Comparison of ENCODE assay signal across 10 cellular contexts in genomic region chr9:35687972-35688557, GRCh38. TPM values are rescaled to one million over a fixed set of nuclear protein-coding genes. Genes with fewer than 3 reads are reported as not detected.
DNase-seq lines count a peak whose midpoint lies in the region; ATAC-seq, FAIRE-seq and TF ChIP-seq lines count a peak whose summit lies in the region.
"Had no signal": no experiment of that assay in that cellular context is flagged by ENCODE, and none has a peak within 500 bp of the region (broad histone marks: within the 10 kb centered on the region; RNA-seq: fewer than 3 reads in every experiment).

No MANE protein-coding gene starts in this region.

- no peak for DNase-seq in chondrocyte (ENCODE audit: low spot score)
- DNase-seq in left lung, result no peak
- no peak for DNase-seq in EL
- DNase-seq in C1 segment of cervical spinal cord (lab: John Stamatoyannopoulos, UW), result no peak
- DNase-seq in urothelium cell line (ENCODE audit: low spot score), result no peak
- DNase-seq: activated CD4-positive, CD25-positive, alpha-beta regulatory T cell treated with anti-CD3 and anti-CD28 coated beads, Interleukin-2, amount 50 U/mL, for 72 hours; amniotic stem cell had no signal

- no peak for FAIRE-seq in urothelium cell line (lab: Jason Lieb, UNC)

- WGBS in HUES64, result 95% methylated on average over 2 of the region's 2 CpGs

- no peaks in the 10 kb centered on the region for H3K27me3 Mint-ChIP-seq in chondrocyte (ENCODE audit: low read depth)

- intact Hi-C loops in left lung (cut with DNase I), result no loop called here

- H3K9ac ChIP-seq in HUES64 (ENCODE audit: low read depth, low read length) (peak overlapping the region; percentile 85; the same call in 1 of the 2 replicates), subcutaneous abdominal adipose tissue (ENCODE audit: low read length in 5 of 5) (peak overlapping the region in 1 of 5 donors; percentile 37)

- peak overlapping the region; percentile 94 for H3K27ac Mint-ChIP-seq in chondrocyte (ENCODE audit: unreplicated experiment)

- no peak for ATAC-seq in left lung
- no peak for ATAC-seq in HG03108 (IDR thresholded peaks at IDR 0.05; ENCODE audit: unreplicated experiment)

- peaks cover 71% of the 10 kb centered on the region for H3K4me1 Mint-ChIP-seq in chondrocyte (ENCODE audit: low read depth)

- H3K36me3 ChIP-seq in HUES64 (ENCODE audit: insufficient read depth, low read length) (peaks cover 49% of the 10 kb centered on the region), left lung (peaks cover 0 to 17% of the 10 kb centered on the region in 2 donors), subcutaneous abdominal adipose tissue (ENCODE audit: control insufficient read depth in 5 of 5, insufficient read depth in 5 of 5, low read length in 5 of 5) (peaks cover 0 to 30% (median 18%) of the 10 kb centered on the region in 5 donors)

- TF ChIP-seq CTCF in chondrocyte (IDR thresholded peaks at IDR 0.05), result no peak
- no peak for TF ChIP-seq CTCF in left lung (IDR thresholded peaks at IDR 0.05)

- no peaks in the 10 kb centered on the region for H3K9me3 Mint-ChIP-seq in chondrocyte (ENCODE audit: low read depth)

- H3K27ac ChIP-seq in HUES64 (ENCODE audit: low read depth, low read length) (no peak overlapping the region), left lung (peak overlapping the region in 1 of 2 donors; percentile 7), subcutaneous abdominal adipose tissue (ENCODE audit: low read depth, low read length) (peak overlapping the region; percentile 48)

- H3K27me3 ChIP-seq in HUES64 (ENCODE audit: insufficient read depth, low read length), result no peaks in the 10 kb centered on the region
- peaks cover 0 to 9% of the 10 kb centered on the region in 2 donors for H3K27me3 ChIP-seq in left lung
- no peaks in the 10 kb centered on the region for H3K27me3 ChIP-seq in subcutaneous abdominal adipose tissue (ENCODE audit: control insufficient read depth in 5 of 5, insufficient read depth in 4 of 5, low read length in 5 of 5)

- peak overlapping the region; percentile 99 for H3K4me3 Mint-ChIP-seq in chondrocyte (ENCODE audit: unreplicated experiment)

- H3K9me3 ChIP-seq in HUES64 (ENCODE audit: insufficient read depth, low read depth, low read length) (no peaks in the 10 kb centered on the region), left lung (no peaks in the 10 kb centered on the region), subcutaneous abdominal adipose tissue (ENCODE audit: control insufficient read depth in 5 of 5, low read length in 5 of 5) (no peaks in the 10 kb centered on the region)

- peak overlapping the region; percentile 77 for H3K4me3 ChIP-seq in HUES64 (ENCODE audit: low read length)
- peak overlapping the region; percentile 68 for H3K4me3 ChIP-seq in left lung
- peak overlapping the region in 3 of 5 donors; percentile 9 to 75 (median 45) for H3K4me3 ChIP-seq in subcutaneous abdominal adipose tissue (ENCODE audit: low read depth in 1 of 5, low read length in 5 of 5)

- H3K4me1 ChIP-seq in HUES64 (ENCODE audit: insufficient read depth, low read length) (peaks cover 9% of the 10 kb centered on the region), left lung (peaks cover 0 to 21% of the 10 kb centered on the region in 2 donors), subcutaneous abdominal adipose tissue (ENCODE audit: control insufficient read depth in 5 of 5, insufficient read depth in 5 of 5, low read length in 5 of 5) (peaks cover 6 to 35% (median 30%) of the 10 kb centered on the region in 5 donors)

- peaks cover 35% of the 10 kb centered on the region for H3K36me3 Mint-ChIP-seq in chondrocyte (ENCODE audit: low read depth)

RNA-seq across cellular contexts. Expression of gene TPM2, which starts 1.7 kb away (rescaled TPM):
- polyA plus RNA-seq in HUES64 (2013, experiment 1 of 2), result 223 TPM
- 220 TPM for polyA plus RNA-seq in HUES64 (2013, experiment 2 of 2)
- total RNA-seq in chondrocyte, result 498 to 2,023 TPM (median 2,016 TPM) in 3 replicates
- total RNA-seq in left lung, result 100 to 1,000 TPM; 145 to 211 TPM

RNA-seq across cellular contexts. Expression of gene CA9, which starts 14.3 kb away (rescaled TPM):
- 1.4 TPM for polyA plus RNA-seq in HUES64 (2013, experiment 1 of 2)
- polyA plus RNA-seq in HUES64 (2013, experiment 2 of 2), result 1.3 TPM
- total RNA-seq in chondrocyte (2.9 to 3.6 TPM in 2 of 3 replicates, not detected in the other), left lung (under 1 TPM in 1 of 2 donors, not detected in 1; 0.26 TPM)

RNA-seq across cellular contexts. Expression of gene ARHGEF39, which starts 23.1 kb away (rescaled TPM):
- 15.7 TPM for polyA plus RNA-seq in HUES64 (2013, experiment 1 of 2)
- polyA plus RNA-seq in HUES64 (2013, experiment 2 of 2), result 17.3 TPM
- 0.79 to 2.3 TPM (median 0.85 TPM) in 3 replicates for total RNA-seq in chondrocyte
- total RNA-seq in left lung, result 1 to 10 TPM; 1.5 to 3.1 TPM

RNA-seq across cellular contexts. Expression of gene CCDC107, which starts 30.0 kb away (rescaled TPM):
- 9.9 TPM for polyA plus RNA-seq in HUES64 (2013, experiment 1 of 2)
- 12.9 TPM for polyA plus RNA-seq in HUES64 (2013, experiment 2 of 2)
- 31.1 to 55.2 TPM (median 52.2 TPM) in 3 replicates for total RNA-seq in chondrocyte
- 10 to 100 TPM; 24.7 to 25.6 TPM for total RNA-seq in left lung

RNA-seq across cellular contexts. Expression of gene RMRP, which starts 30.2 kb away (rescaled TPM):
- 9,126 TPM for polyA plus RNA-seq in HUES64 (2013, experiment 1 of 2)
- 12,827 TPM for polyA plus RNA-seq in HUES64 (2013, experiment 2 of 2)
- total RNA-seq in chondrocyte (11,782 to 13,339 TPM (median 12,386 TPM) in 3 replicates), left lung (over 10,000 TPM; 27,227 to 27,465 TPM)
